1 cellular context compared by ENCODE assay signal in genomic region chr19:1252818-1253513, GRCh38.
TF ChIP-seq lines count a peak whose summit lies in the region.

No MANE protein-coding gene starts in this region.

TF ChIP-seq in HEK293, 187 proteins besides CTCF, POLR2A, EP300 and RAD21 (continued from another document):
- no peak for TF ChIP-seq ZBTB49 (tag by site-specific recombination; IDR thresholded peaks at IDR 0.05; ENCODE audit: low read depth)
- TF ChIP-seq ZNF843 (tag by site-specific recombination; IDR thresholded peaks at IDR 0.05): no peak
- no peak for TF ChIP-seq ELK4 (IDR thresholded peaks at IDR 0.05; ENCODE audit: borderline replicate concordance, low read depth, low read length)
- peak; percentile 70 for TF ChIP-seq KLF8 (tag by site-specific recombination; IDR thresholded peaks at IDR 0.05)
- TF ChIP-seq, protein P1, sequence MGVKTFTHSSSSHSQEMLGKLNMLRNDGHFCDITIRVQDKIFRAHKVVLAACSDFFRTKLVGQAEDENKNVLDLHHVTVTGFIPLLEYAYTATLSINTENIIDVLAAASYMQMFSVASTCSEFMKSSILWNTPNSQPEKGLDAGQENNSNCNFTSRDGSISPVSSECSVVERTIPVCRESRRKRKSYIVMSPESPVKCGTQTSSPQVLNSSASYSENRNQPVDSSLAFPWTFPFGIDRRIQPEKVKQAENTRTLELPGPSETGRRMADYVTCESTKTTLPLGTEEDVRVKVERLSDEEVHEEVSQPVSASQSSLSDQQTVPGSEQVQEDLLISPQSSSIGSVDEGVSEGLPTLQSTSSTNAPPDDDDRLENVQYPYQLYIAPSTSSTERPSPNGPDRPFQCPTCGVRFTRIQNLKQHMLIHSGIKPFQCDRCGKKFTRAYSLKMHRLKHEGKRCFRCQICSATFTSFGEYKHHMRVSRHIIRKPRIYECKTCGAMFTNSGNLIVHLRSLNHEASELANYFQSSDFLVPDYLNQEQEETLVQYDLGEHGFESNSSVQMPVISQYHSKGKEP (tag by site-specific recombination; IDR thresholded peaks at IDR 0.05): no peak
- 0 out of 2 replicates have a peak, but pooled peaks have one; percentile 39 for TF ChIP-seq ZNF24 (tag by site-specific recombination; IDR thresholded peaks at IDR 0.05)
- TF ChIP-seq SP7 (tag by site-specific recombination; IDR thresholded peaks at IDR 0.05): peak; percentile 63
- TF ChIP-seq, protein P2, sequence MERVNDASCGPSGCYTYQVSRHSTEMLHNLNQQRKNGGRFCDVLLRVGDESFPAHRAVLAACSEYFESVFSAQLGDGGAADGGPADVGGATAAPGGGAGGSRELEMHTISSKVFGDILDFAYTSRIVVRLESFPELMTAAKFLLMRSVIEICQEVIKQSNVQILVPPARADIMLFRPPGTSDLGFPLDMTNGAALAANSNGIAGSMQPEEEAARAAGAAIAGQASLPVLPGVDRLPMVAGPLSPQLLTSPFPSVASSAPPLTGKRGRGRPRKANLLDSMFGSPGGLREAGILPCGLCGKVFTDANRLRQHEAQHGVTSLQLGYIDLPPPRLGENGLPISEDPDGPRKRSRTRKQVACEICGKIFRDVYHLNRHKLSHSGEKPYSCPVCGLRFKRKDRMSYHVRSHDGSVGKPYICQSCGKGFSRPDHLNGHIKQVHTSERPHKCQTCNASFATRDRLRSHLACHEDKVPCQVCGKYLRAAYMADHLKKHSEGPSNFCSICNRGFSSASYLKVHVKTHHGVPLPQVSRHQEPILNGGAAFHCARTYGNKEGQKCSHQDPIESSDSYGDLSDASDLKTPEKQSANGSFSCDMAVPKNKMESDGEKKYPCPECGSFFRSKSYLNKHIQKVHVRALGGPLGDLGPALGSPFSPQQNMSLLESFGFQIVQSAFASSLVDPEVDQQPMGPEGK (tag by site-specific recombination; IDR thresholded peaks at IDR 0.05): peak; percentile 86
- TF ChIP-seq, protein P3, sequence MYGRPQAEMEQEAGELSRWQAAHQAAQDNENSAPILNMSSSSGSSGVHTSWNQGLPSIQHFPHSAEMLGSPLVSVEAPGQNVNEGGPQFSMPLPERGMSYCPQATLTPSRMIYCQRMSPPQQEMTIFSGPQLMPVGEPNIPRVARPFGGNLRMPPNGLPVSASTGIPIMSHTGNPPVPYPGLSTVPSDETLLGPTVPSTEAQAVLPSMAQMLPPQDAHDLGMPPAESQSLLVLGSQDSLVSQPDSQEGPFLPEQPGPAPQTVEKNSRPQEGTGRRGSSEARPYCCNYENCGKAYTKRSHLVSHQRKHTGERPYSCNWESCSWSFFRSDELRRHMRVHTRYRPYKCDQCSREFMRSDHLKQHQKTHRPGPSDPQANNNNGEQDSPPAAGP (tag by site-specific recombination; IDR thresholded peaks at IDR 0.05): peak; percentile 55; the same call in 1 of the 2 replicates
- TF ChIP-seq ZNF341 (tag by site-specific recombination; IDR thresholded peaks at IDR 0.05; ENCODE audit: low read depth): peak; percentile 53
